Comparison of ENCODE assay signal across 8 cellular contexts in genomic region chr2:199973703-199974102, GRCh38. TPM values are rescaled to one million over a fixed set of nuclear protein-coding genes. Genes with fewer than 3 reads are reported as not detected.
DNase-seq lines count a peak whose midpoint lies in the region; ATAC-seq and TF ChIP-seq lines count a peak whose summit lies in the region.

No MANE protein-coding gene starts in this region.

- peaks cover 1% of the 10 kb centered on the region for H3K36me3 Mint-ChIP-seq in activated CD8-positive, alpha-beta T cell treated with anti-CD3 and anti-CD28 coated beads for 36 hours (ENCODE audit: low read depth)
- H3K36me3 Mint-ChIP-seq in activated CD8-positive, alpha-beta T cell treated with anti-CD3 and anti-CD28 coated beads, Interleukin-2, amount 10 ng/mL, durations not matched to agents 7 days and 5 days (ENCODE audit: low read depth): peaks cover 4% of the 10 kb centered on the region

- CTCF ChIA-PET in activated CD8-positive, alpha-beta T cell treated with anti-CD3 and anti-CD28 coated beads for 36 hours (lab: Charles Lee): interaction anchor here (0.7 to 1.4 kb wide), 3 partner anchors 12 to 737 kb away, joined by 3 to 5 read pairs (median 3); no protein-coding TSS in a partner anchor
- CTCF ChIA-PET in activated CD8-positive, alpha-beta T cell treated with anti-CD3 and anti-CD28 coated beads, Interleukin-2, amount 10 ng/mL, durations not matched to agents 7 days and 5 days (lab: Charles Lee): interaction anchor here (0.7 to 1.6 kb wide), 12 partner anchors 9 to 730 kb away, joined by 3 to 21 read pairs (median 4); no protein-coding TSS in a partner anchor

- H3K4me1 Mint-ChIP-seq in activated CD8-positive, alpha-beta T cell treated with anti-CD3 and anti-CD28 coated beads for 36 hours (ENCODE audit: low read depth): peaks cover 12% of the 10 kb centered on the region
- H3K4me1 Mint-ChIP-seq in activated CD8-positive, alpha-beta T cell treated with anti-CD3 and anti-CD28 coated beads, Interleukin-2, amount 10 ng/mL, durations not matched to agents 7 days and 5 days (ENCODE audit: low read depth): peaks cover 13% of the 10 kb centered on the region

- WGBS in psoas muscle, 3 donors: 17 to 23% (median 18%) methylated on average over 2 of the region's 2 CpGs

- no peak overlapping the region for H3K27ac Mint-ChIP-seq in activated CD8-positive, alpha-beta T cell treated with anti-CD3 and anti-CD28 coated beads for 36 hours
- H3K27ac Mint-ChIP-seq in activated CD8-positive, alpha-beta T cell treated with anti-CD3 and anti-CD28 coated beads, Interleukin-2, amount 10 ng/mL, durations not matched to agents 7 days and 5 days: no peak overlapping the region

- H3K9me3 Mint-ChIP-seq in activated CD8-positive, alpha-beta T cell treated with anti-CD3 and anti-CD28 coated beads for 36 hours: no peaks in the 10 kb centered on the region
- no peaks in the 10 kb centered on the region for H3K9me3 Mint-ChIP-seq in activated CD8-positive, alpha-beta T cell treated with anti-CD3 and anti-CD28 coated beads, Interleukin-2, amount 10 ng/mL, durations not matched to agents 7 days and 5 days (ENCODE audit: insufficient read depth)

- H3K36me3 ChIP-seq in OCI-LY3 (replicated peaks; ENCODE audit: low read depth, low read length) (peaks cover 3% of the 10 kb centered on the region), fibroblast of lung (ENCODE audit: control insufficient read depth, insufficient read depth, low read length) (no peaks in the 10 kb centered on the region), psoas muscle (ENCODE audit: insufficient read depth in 1 of 2, low read depth in 1 of 2) (peaks cover 0 to 13% of the 10 kb centered on the region in 2 donors)

- POLR2A ChIA-PET in activated CD8-positive, alpha-beta T cell treated with anti-CD3 and anti-CD28 coated beads for 36 hours (lab: Charles Lee): no interaction called here
- POLR2A ChIA-PET in activated CD8-positive, alpha-beta T cell treated with anti-CD3 and anti-CD28 coated beads, Interleukin-2, amount 10 ng/mL, durations not matched to agents 7 days and 5 days (lab: Charles Lee): no interaction called here

- intact Hi-C loops in activated CD8-positive, alpha-beta T cell treated with anti-CD3 and anti-CD28 coated beads for 36 hours (cut with micrococcal nuclease): no loop called here
- intact Hi-C loops in psoas muscle (cut with DNase I): loop anchor here in 1 of 2 donors (10.0 kb wide), 1 partner anchor 731 kb away; no protein-coding TSS in a partner anchor

- no peak overlapping the region for H3K4me3 ChIP-seq in OCI-LY3 (ENCODE audit: low read length)
- H3K4me3 ChIP-seq in fibroblast of lung (replicated peaks in 1 of 4; ENCODE audit: control extremely low read depth in 1 of 4, insufficient read depth in 1 of 4, low read depth in 3 of 4, low read length in 4 of 4): no peak overlapping the region
- H3K4me3 ChIP-seq in psoas muscle: no peak overlapping the region

- H3K27me3 Mint-ChIP-seq in activated CD8-positive, alpha-beta T cell treated with anti-CD3 and anti-CD28 coated beads for 36 hours: no peaks in the 10 kb centered on the region
- H3K27me3 Mint-ChIP-seq in activated CD8-positive, alpha-beta T cell treated with anti-CD3 and anti-CD28 coated beads, Interleukin-2, amount 10 ng/mL, durations not matched to agents 7 days and 5 days (ENCODE audit: low read depth): no peaks in the 10 kb centered on the region

- no peaks in the 10 kb centered on the region for H3K9me3 ChIP-seq in OCI-LY3 (ENCODE audit: insufficient read depth, low read length)
- H3K9me3 ChIP-seq in fibroblast of lung (ENCODE audit: control insufficient read depth, insufficient read depth, low read depth, low read length): no peaks in the 10 kb centered on the region
- no peaks in the 10 kb centered on the region for H3K9me3 ChIP-seq in psoas muscle

- H3K27ac ChIP-seq in OCI-LY3 (ENCODE audit: low read length): no peak overlapping the region
- H3K27ac ChIP-seq in fibroblast of lung (ENCODE audit: insufficient read depth, low read length): no peak overlapping the region
- no peak overlapping the region for H3K27ac ChIP-seq in psoas muscle

- no peak overlapping the region for H3K4me3 Mint-ChIP-seq in activated CD8-positive, alpha-beta T cell treated with anti-CD3 and anti-CD28 coated beads for 36 hours
- no peak overlapping the region for H3K4me3 Mint-ChIP-seq in activated CD8-positive, alpha-beta T cell treated with anti-CD3 and anti-CD28 coated beads, Interleukin-2, amount 10 ng/mL, durations not matched to agents 7 days and 5 days

- no peaks in the 10 kb centered on the region for H3K79me2 ChIP-seq in OCI-LY3 (ENCODE audit: low read length)
- H3K79me2 ChIP-seq in fibroblast of lung (ENCODE audit: control insufficient read depth, insufficient read depth, low read length): no peaks in the 10 kb centered on the region

- no peaks in the 10 kb centered on the region for H4K20me1 ChIP-seq in OCI-LY3 (ENCODE audit: insufficient read depth, low read length)
- no peaks in the 10 kb centered on the region for H4K20me1 ChIP-seq in fibroblast of lung (ENCODE audit: control insufficient read depth, extremely low read depth, insufficient read depth, low read length)

- TF ChIP-seq CTCF in activated CD8-positive, alpha-beta T cell treated with anti-CD3 and anti-CD28 coated beads for 36 hours (IDR thresholded peaks at IDR 0.05): peak; percentile 38
- TF ChIP-seq CTCF in OCI-LY3 (IDR thresholded peaks at IDR 0.05; ENCODE audit: low read depth, low read length) (peak; percentile 44), fibroblast of lung (conservative IDR thresholded peaks at IDR 0.05 in 1 of 2, IDR thresholded peaks at IDR 0.05 in 1 of 2; ENCODE audit: low read depth in 1 of 2, low read length in 2 of 2) (peak; percentile 47 to 57), psoas muscle (IDR thresholded peaks at IDR 0.05) (peak; percentile 53)

- ATAC-seq in activated CD8-positive, alpha-beta T cell treated with anti-CD3 and anti-CD28 coated beads for 36 hours: no peak
- no peak for ATAC-seq in activated CD8-positive, alpha-beta T cell treated with anti-CD3 and anti-CD28 coated beads, Interleukin-2, amount 10 ng/mL, durations not matched to agents 7 days and 5 days
- ATAC-seq in psoas muscle: peak in 2 of 4 donors; percentile 43 to 69
- no peak for ATAC-seq in GM21619 (IDR thresholded peaks at IDR 0.05; ENCODE audit: unreplicated experiment)
- no peak for ATAC-seq in GM18870 (IDR thresholded peaks at IDR 0.05; ENCODE audit: unreplicated experiment)

- H3K9ac ChIP-seq in OCI-LY3 (ENCODE audit: low read length) (no peak overlapping the region), fibroblast of lung (ENCODE audit: insufficient read depth, low read length) (no peak overlapping the region)

- H3K4me1 ChIP-seq in OCI-LY3 (ENCODE audit: low read length): peaks cover 6% of the 10 kb centered on the region; the same call in 1 of the 2 replicates
- H3K4me1 ChIP-seq in fibroblast of lung (ENCODE audit: control insufficient read depth, extremely low read depth, insufficient read depth, low read length): peaks cover 2% of the 10 kb centered on the region
- H3K4me1 ChIP-seq in psoas muscle: no peaks in the 10 kb centered on the region

- H3K27me3 ChIP-seq in OCI-LY3 (ENCODE audit: low read depth, low read length) (no peaks in the 10 kb centered on the region), fibroblast of lung (ENCODE audit: control insufficient read depth, insufficient read depth, low read length) (no peaks in the 10 kb centered on the region), psoas muscle (ENCODE audit: insufficient read depth in 3 of 3, low read length in 2 of 3) (no peaks in the 10 kb centered on the region)

- DNase-seq in activated CD8-positive, alpha-beta T cell treated with anti-CD3 and anti-CD28 coated beads for 36 hours: no peak
- no peak for DNase-seq in activated CD8-positive, alpha-beta T cell treated with anti-CD3 and anti-CD28 coated beads, Interleukin-2, amount 10 ng/mL, durations not matched to agents 7 days and 5 days
- DNase-seq in fibroblast of lung (ENCODE audit: low read depth in 2 of 2) (peak; percentile 51 to 86), psoas muscle (no peak), HK-2 (ENCODE audit: unreplicated experiment) (no peak)

- H2AFZ ChIP-seq in OCI-LY3 (ENCODE audit: low read depth, low read length): no peak overlapping the region
- H2AFZ ChIP-seq in fibroblast of lung (ENCODE audit: low read length): no peak overlapping the region

- H3K4me2 ChIP-seq in OCI-LY3 (ENCODE audit: low read length): no peak overlapping the region
- H3K4me2 ChIP-seq in fibroblast of lung (ENCODE audit: extremely low read depth, insufficient read depth, low read length): no peak overlapping the region

RNA-seq across cellular contexts. Expression of gene MAIP1, which starts 18.3 kb away (rescaled TPM):
- 10 to 100 TPM; 31.9 to 32.3 TPM for total RNA-seq in activated CD8-positive, alpha-beta T cell treated with anti-CD3 and anti-CD28 coated beads for 36 hours
- total RNA-seq in activated CD8-positive, alpha-beta T cell treated with anti-CD3 and anti-CD28 coated beads, Interleukin-2, amount 10 ng/mL, durations not matched to agents 7 days and 5 days: 10 to 100 TPM; 21.5 to 21.9 TPM
- 22.6 and 24.8 TPM in 2 replicates for total RNA-seq in fibroblast of lung
- 14.5 and 17.2 TPM in 2 replicates for polyA plus RNA-seq in fibroblast of lung
- 14.6 and 19.2 TPM in 2 replicates for polyA plus RNA-seq in fibroblast of lung (2012)
- polyA minus RNA-seq in fibroblast of lung (ENCODE audit: low replicate concordance): 2.3 and 6.0 TPM in 2 replicates
- 10 to 100 TPM; 18.2 to 32.8 (median 21.8) TPM for total RNA-seq in psoas muscle
- polyA plus RNA-seq in psoas muscle: 10 to 100 TPM; 27.7 to 52.3 (median 35.6) TPM

RNA-seq across cellular contexts. Expression of gene TYW5, which starts 18.4 kb away (rescaled TPM):
- 1 to 10 TPM; 8.3 to 8.4 TPM for total RNA-seq in activated CD8-positive, alpha-beta T cell treated with anti-CD3 and anti-CD28 coated beads for 36 hours
- 1 to 10 TPM; 7.3 to 7.5 TPM for total RNA-seq in activated CD8-positive, alpha-beta T cell treated with anti-CD3 and anti-CD28 coated beads, Interleukin-2, amount 10 ng/mL, durations not matched to agents 7 days and 5 days
- total RNA-seq in fibroblast of lung (7.4 and 10.1 TPM in 2 replicates), psoas muscle (1 to 10 TPM; 2.8 to 4.5 (median 3.2) TPM)
- polyA plus RNA-seq in fibroblast of lung (5.3 and 5.8 TPM in 2 replicates), psoas muscle (1 to 10 TPM; 2.3 to 6.0 (median 4.4) TPM)
- polyA plus RNA-seq in fibroblast of lung (2012): 4.1 and 4.3 TPM in 2 replicates
- polyA minus RNA-seq in fibroblast of lung (ENCODE audit: low replicate concordance): 0.75 and 0.93 TPM in 2 replicates

Comparison
In these comparisons a context has a peak if more than half of its experiments do, and no peak if none do; other contexts are left out.
1. DNase-seq: peak in fibroblast of lung (2 of 2); none in activated CD8-positive, alpha-beta T cell treated with anti-CD3 and anti-CD28 coated beads for 36 hours (single experiment), activated CD8-positive, alpha-beta T cell treated with anti-CD3 and anti-CD28 coated beads, Interleukin-2, amount 10 ng/mL, durations not matched to agents 7 days and 5 days (single experiment), psoas muscle (0 of 2) and HK-2 (single experiment).
2. Peak in every context shown above with its lines, with median percentiles within 50 percentile points of each other: CTCF ChIP-seq.